ENCODE assay signal across 23 cellular contexts in the genomic region with DNA sequence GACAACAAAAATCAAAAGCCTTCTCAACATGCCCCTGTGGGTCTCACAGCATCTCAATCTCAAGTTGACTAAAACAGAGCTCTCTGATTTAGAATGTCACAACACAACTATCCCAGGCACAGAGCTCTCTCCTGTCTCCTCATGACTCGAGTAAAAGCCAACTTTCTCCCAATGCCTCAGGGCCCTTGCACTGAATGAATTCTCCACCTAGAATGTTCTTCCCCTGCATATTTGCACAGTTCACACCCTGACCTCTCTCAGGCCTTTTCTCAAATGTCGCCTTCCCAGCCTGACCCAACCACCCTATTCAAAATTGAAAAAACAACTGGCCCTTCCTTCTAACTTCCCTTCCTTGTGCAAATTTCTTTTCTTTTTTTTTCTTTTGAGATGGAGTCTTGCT.
"Had no signal": no experiment of that assay in that cellular context is flagged by ENCODE, and none has a peak within 500 bp of the region (broad histone marks: within the 10 kb centered on the region; RNA-seq: fewer than 3 reads in every experiment).

No MANE protein-coding gene starts in this region.

- H3K4me3 Mint-ChIP-seq: mesothelial cell of epicardium had no signal

- H3K27ac Mint-ChIP-seq: mesothelial cell of epicardium had no signal

- DNase-seq: dermis blood vessel endothelial cell; dorsolateral prefrontal cortex; effector CD4-positive, alpha-beta T cell; effector memory CD4-positive, alpha-beta T cell; erythroblast; esophagus squamous epithelium; foreskin fibroblast; foreskin melanocyte; gastrocnemius medialis; glutamatergic neuron; head of caudate nucleus; heart right ventricle; hippocampal formation; left cardiac atrium; left lung; left ventricle myocardium superior; lower lobe of right lung; mesenchymal stem cell; mucosa of descending colon had no signal

- H3K27ac ChIP-seq: coronary artery, dorsolateral prefrontal cortex, epithelial cell of prostate, esophagus squamous epithelium, gastrocnemius medialis, heart right ventricle, left lung, lower lobe of right lung had no signal

- H3K27me3 ChIP-seq: dorsolateral prefrontal cortex, esophagus squamous epithelium, gastrocnemius medialis, heart right ventricle, left lung had no signal

- H3K36me3 ChIP-seq: gastrocnemius medialis had no signal

- H3K9me3 ChIP-seq: esophagus squamous epithelium, gastrocnemius medialis, heart right ventricle, left lung, lower lobe of right lung, mucosa of descending colon had no signal

- H3K4me3 ChIP-seq: coronary artery, dorsolateral prefrontal cortex, esophagus squamous epithelium, gastrocnemius medialis, heart right ventricle, left lung, lower lobe of right lung, mucosa of descending colon had no signal

- H3K9me3 Mint-ChIP-seq: mesothelial cell of epicardium had no signal

- ATAC-seq: esophagus mucosa, gastrocnemius medialis, heart right ventricle, left cardiac atrium, left lung, left ventricle myocardium superior, lower lobe of right lung, mucosa of descending colon had no signal

- H3K4me1 Mint-ChIP-seq: mesothelial cell of epicardium had no signal
